16 cellular contexts compared by ENCODE assay signal in genomic region chr4:68326146-68326545, GRCh38.
"Had no signal": no experiment of that assay in that cellular context is flagged by ENCODE, and none has a peak within 500 bp of the region (broad histone marks: within the 10 kb centered on the region; RNA-seq: fewer than 3 reads in every experiment).

No MANE protein-coding gene starts in this region.

- H3K4me1 ChIP-seq: spleen, suprapubic skin had no signal

- H3K27me3 Mint-ChIP-seq: natural killer cell treated with Interleukin-12 subunit alpha and Interleukin-12 subunit beta and Interleukin-15 and Interleukin-18, amount 100 ng/mL, for 72 hours; progenitor cell of endocrine pancreas had no signal

- ATAC-seq: left colon; mucosa of descending colon; natural killer cell treated with Interleukin-12 subunit alpha and Interleukin-12 subunit beta and Interleukin-15 and Interleukin-18, amount 100 ng/mL, for 72 hours; right cardiac atrium had no signal

- H3K27ac Mint-ChIP-seq: natural killer cell treated with Interleukin-12 subunit alpha and Interleukin-12 subunit beta and Interleukin-15 and Interleukin-18, amount 100 ng/mL, for 72 hours; T-helper 1 cell treated with Interleukin-12 subunit alpha and Interleukin-12 subunit beta and Interleukin-4 antibody, amounts not matched to agents 30 μg/mL and 1 μg/mL, for 36 hours had no signal

- H3K4me3 Mint-ChIP-seq: natural killer cell treated with Interleukin-12 subunit alpha and Interleukin-12 subunit beta and Interleukin-15 and Interleukin-18, amount 100 ng/mL, for 72 hours; T-helper 1 cell treated with Interleukin-12 subunit alpha and Interleukin-12 subunit beta and Interleukin-4 antibody, amounts not matched to agents 30 μg/mL and 1 μg/mL, for 36 hours had no signal

- DNase-seq: activated effector memory CD4-positive, alpha-beta T cell treated with anti-CD3 and anti-CD28 coated beads, Interleukin-2, amount 50 U/mL, for 16 hours; cortex of kidney; effector memory CD4-positive, alpha-beta T cell; left colon; mucosa of descending colon; occipital lobe; right cardiac atrium; spleen; stimulated activated CD4-positive, alpha-beta T cell treated with anti-CD3 and anti-CD28 coated beads, Interleukin-2, amount 100 ng/mL, for 24 hours; stimulated activated naive CD4-positive, alpha-beta T cell treated with Interleukin-2 at 50 U/mL for 16 hours; upper lobe of left lung had no signal

- H3K4me3 ChIP-seq: mucosa of descending colon, spleen, suprapubic skin, upper lobe of left lung had no signal

- H3K9me3 Mint-ChIP-seq: natural killer cell treated with Interleukin-12 subunit alpha and Interleukin-12 subunit beta and Interleukin-15 and Interleukin-18, amount 100 ng/mL, for 72 hours; T-helper 1 cell treated with Interleukin-12 subunit alpha and Interleukin-12 subunit beta and Interleukin-4 antibody, amounts not matched to agents 30 μg/mL and 1 μg/mL, for 36 hours had no signal

- H3K27me3 ChIP-seq: spleen, suprapubic skin, upper lobe of left lung had no signal

- H3K27ac ChIP-seq: epithelial cell of prostate, spleen, suprapubic skin, upper lobe of left lung had no signal

- H3K9me3 ChIP-seq: mucosa of descending colon, spleen, suprapubic skin, upper lobe of left lung had no signal
